Comparison of ENCODE assay signal across 8 cellular contexts in the genomic region with DNA sequence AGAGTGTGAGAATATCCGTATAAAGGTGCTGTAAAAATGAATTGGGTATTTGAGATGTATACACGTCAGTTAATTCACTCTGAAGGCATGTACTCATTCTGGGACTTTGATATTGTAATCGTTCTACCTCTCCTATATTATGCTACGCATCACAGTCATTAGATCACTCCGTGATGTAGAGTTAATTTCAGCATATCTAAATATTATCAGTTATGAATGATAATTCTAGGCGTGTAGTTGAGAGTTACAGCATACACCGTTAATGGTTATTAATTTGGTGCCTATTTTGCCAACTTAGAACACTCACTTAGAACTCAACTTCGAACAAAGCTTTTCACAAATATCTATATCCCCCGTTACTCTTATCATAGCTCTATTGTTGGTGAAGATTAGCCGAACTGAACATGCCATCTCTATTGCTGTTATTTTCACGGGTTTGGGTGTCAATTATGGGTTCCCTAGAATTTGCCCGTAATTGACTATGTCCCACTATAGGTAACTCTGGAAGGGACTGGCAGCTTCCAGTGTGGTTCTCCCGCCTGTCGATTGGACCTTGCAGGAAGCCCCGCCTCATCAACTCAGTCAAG. TPM values are rescaled to one million over a fixed set of nuclear protein-coding genes. Genes with fewer than 3 reads are reported as not detected.
A peak's percentile ranks its signal among the peaks of the same experiment; 100 is the strongest.
DNase-seq lines count a peak whose midpoint lies in the region; ATAC-seq and TF ChIP-seq lines count a peak whose summit lies in the region.

No MANE protein-coding gene starts in this region.

- peak overlapping the region; percentile 24 for H3K4me2 ChIP-seq in mesenchymal stem cell (ENCODE audit: low read length, poor library complexity, severe bottlenecking)

- no peak overlapping the region for H3K23ac ChIP-seq in mesenchymal stem cell (ENCODE audit: low read length in 2 of 2)

- no peaks in the 10 kb centered on the region for H3K79me1 ChIP-seq in mesenchymal stem cell (replicated peaks; ENCODE audit: low read length, poor library complexity, severe bottlenecking)

- peak overlapping the region; percentile 39 for H3K9ac ChIP-seq in mesenchymal stem cell (ENCODE audit: low read length)

- H2BK15ac ChIP-seq in mesenchymal stem cell (ENCODE audit: low read depth, poor library complexity, severe bottlenecking) = no peak overlapping the region

- DNase-seq in NCI-H2171 treated with DMSO at 0.1 percent for 48 hours (lab: John Stamatoyannopoulos, UW) (peak; percentile 85), NCI-H2171 (lab: John Stamatoyannopoulos, UW) (no peak), NCI-H2081 treated with DMSO at 0.1 percent for 48 hours (lab: John Stamatoyannopoulos, UW) (peak; percentile 66), breast epithelium (ENCODE audit: low spot score in 2 of 2) (no peak), mesenchymal stem cell (peak; percentile 94), uterus (no peak)

- H3K36me3 ChIP-seq in breast epithelium (no peaks in the 10 kb centered on the region), mesenchymal stem cell (ENCODE audit: control insufficient read depth in 1 of 2, insufficient read depth in 2 of 2, low read depth in 1 of 2, low read length in 2 of 2) (no peaks in the 10 kb centered on the region), uterus (no peaks in the 10 kb centered on the region)

- no peak overlapping the region for H3K14ac ChIP-seq in mesenchymal stem cell (ENCODE audit: low read length in 2 of 2)

- no peak overlapping the region for H2BK12ac ChIP-seq in mesenchymal stem cell (ENCODE audit: low read length in 2 of 2)

- WGBS in mesenchymal stem cell = 13% methylated on average over 8 of the region's 15 CpGs

- H3K4me1 ChIP-seq in breast epithelium (no peaks in the 10 kb centered on the region), mesenchymal stem cell (ENCODE audit: control insufficient read depth, insufficient read depth, low read depth, low read length) (peaks cover 8% of the 10 kb centered on the region), uterus (no peaks in the 10 kb centered on the region)

- H4K91ac ChIP-seq in mesenchymal stem cell (ENCODE audit: low read length) = no peak overlapping the region

- H3K27ac ChIP-seq in breast epithelium (peak overlapping the region; percentile 93 to 96), mesenchymal stem cell (ENCODE audit: low read length, poor library complexity, severe bottlenecking) (no peak overlapping the region), uterus (peak overlapping the region; percentile 89 to 95)

- intact Hi-C loops in breast epithelium (cut with DNase I; ENCODE audit: low total_unique reads) (loop anchor here (2.0 to 5.0 kb wide), 2 partner anchors 17 to 444 kb away; no protein-coding TSS in a partner anchor), uterus (cut with DNase I; ENCODE audit: low total_unique reads) (loop anchor here (10.0 kb wide), 1 partner anchor 143 kb away; no protein-coding TSS in a partner anchor)

- no peak overlapping the region for H3K18ac ChIP-seq in mesenchymal stem cell (ENCODE audit: low read depth in 1 of 2, low read length in 2 of 2)

- H2AK5ac ChIP-seq in mesenchymal stem cell (ENCODE audit: low read length, severe bottlenecking) = no peak overlapping the region

- TF ChIP-seq CTCF in breast epithelium (IDR thresholded peaks at IDR 0.05) (no peak), uterus (IDR thresholded peaks at IDR 0.05) (no peak)

- no peaks in the 10 kb centered on the region for H3K9me3 ChIP-seq in breast epithelium
- no peaks in the 10 kb centered on the region for H3K9me3 ChIP-seq in mesenchymal stem cell (ENCODE audit: control insufficient read depth, low read length)
- H3K9me3 ChIP-seq in uterus = no peaks in the 10 kb centered on the region

- TF ChIP-seq POLR2A in breast epithelium (IDR thresholded peaks at IDR 0.05) = no peak
- no peak for TF ChIP-seq POLR2A in uterus (IDR thresholded peaks at IDR 0.05)

- ATAC-seq in GM21515 (IDR thresholded peaks at IDR 0.05; ENCODE audit: unreplicated experiment) (no peak), GM19324 (IDR thresholded peaks at IDR 0.05; ENCODE audit: low FRiP score, unreplicated experiment) (no peak)

- no peak overlapping the region for H3K4ac ChIP-seq in mesenchymal stem cell (ENCODE audit: low read depth in 1 of 2, low read length in 2 of 2)

- H4K8ac ChIP-seq in mesenchymal stem cell (ENCODE audit: low read length) = no peak overlapping the region

- no peaks in the 10 kb centered on the region for H3K27me3 ChIP-seq in breast epithelium
- no peaks in the 10 kb centered on the region for H3K27me3 ChIP-seq in mesenchymal stem cell (ENCODE audit: control insufficient read depth in 1 of 2, insufficient read depth in 1 of 2, low read length in 2 of 2)
- H3K27me3 ChIP-seq in uterus = no peaks in the 10 kb centered on the region

- H2AFZ ChIP-seq in mesenchymal stem cell (ENCODE audit: low read depth, low read length) = no peak overlapping the region

- H2BK5ac ChIP-seq in mesenchymal stem cell (ENCODE audit: low read depth, low read length, poor library complexity, severe bottlenecking) = no peak overlapping the region

- H3K4me3 ChIP-seq in breast epithelium (peak overlapping the region; percentile 80 to 90 (median 86)), mesenchymal stem cell (ENCODE audit: insufficient read depth in 1 of 2, low read depth in 1 of 2, low read length in 2 of 2) (peak overlapping the region; percentile 90 to 96), uterus (peak overlapping the region; percentile 67 to 88)

- H2BK120ac ChIP-seq in mesenchymal stem cell (ENCODE audit: low read depth, low read length) = no peak overlapping the region

RNA-seq across cellular contexts. Expression of a gene that starts 0.4 kb away (rescaled TPM):
- 10 to 100 TPM; 11.7 to 27.4 (median 20.6) TPM for total RNA-seq in breast epithelium
- polyA plus RNA-seq in mesenchymal stem cell (2013, experiment 1 of 2) = 17.3 TPM
- 17.6 TPM for polyA plus RNA-seq in mesenchymal stem cell (2013, experiment 2 of 2)
- 10 to 100 TPM; 13.2 to 35.8 (median 24.6) TPM for total RNA-seq in uterus

Comparison
In these comparisons a context has a peak if more than half of its experiments do, and no peak if none do; other contexts are left out.
1. DNase-seq: peak in NCI-H2171 treated with DMSO at 0.1 percent for 48 hours (single experiment), NCI-H2081 treated with DMSO at 0.1 percent for 48 hours (single experiment) and mesenchymal stem cell (single experiment); none in NCI-H2171 (single experiment), breast epithelium (0 of 2) and uterus (0 of 2).
2. Peak in every context shown above with its lines, with median percentiles within 50 percentile points of each other: H3K4me3 ChIP-seq.